10 cellular contexts compared by ENCODE assay signal in genomic region chr10:69458426-69459100, GRCh38. TPM values are rescaled to one million over a fixed set of nuclear protein-coding genes. Genes with fewer than 3 reads are reported as not detected.
A peak's percentile ranks its signal among the peaks of the same experiment; 100 is the strongest.
DNase-seq lines count a peak whose midpoint lies in the region; ATAC-seq and TF ChIP-seq lines count a peak whose summit lies in the region.
"Had no signal": no experiment of that assay in that cellular context is flagged by ENCODE, and none has a peak within 500 bp of the region (broad histone marks: within the 10 kb centered on the region; RNA-seq: fewer than 3 reads in every experiment).

No MANE protein-coding gene starts in this region.

- H3K27me3 Mint-ChIP-seq in activated naive CD4-positive, alpha-beta T cell treated with anti-CD3 and anti-CD28 coated beads, Interleukin-2, amount 50 U/mL, for 24 hours: no peaks in the 10 kb centered on the region
- H3K27me3 Mint-ChIP-seq in stimulated activated naive B cell treated with anti-CD40 and anti-IgM and Interleukin-4, amounts not matched to agents 10 μg/mL and 1 μg/mL and 100 μg/mL, for 72 hours: peaks cover 4 to 8% of the 10 kb centered on the region in 2 donors
- peaks cover 1% of the 10 kb centered on the region for H3K27me3 Mint-ChIP-seq in activated CD4-positive, alpha-beta T cell treated with anti-CD3 and anti-CD28 coated beads, Interleukin-2, amount 10 ng/mL, durations not matched to agents 24 days and 14 days
- H3K27me3 Mint-ChIP-seq: activated T-cell treated with anti-CD3 and anti-CD28 coated beads, Interleukin-2, amount 50 U/mL, for 24 hours had no signal

- no peaks in the 10 kb centered on the region for H3K36me3 Mint-ChIP-seq in activated naive CD4-positive, alpha-beta T cell treated with anti-CD3 and anti-CD28 coated beads, Interleukin-2, amount 50 U/mL, for 24 hours
- no peaks in the 10 kb centered on the region for H3K36me3 Mint-ChIP-seq in stimulated activated naive B cell treated with anti-CD40 and anti-IgM and Interleukin-4, amounts not matched to agents 10 μg/mL and 1 μg/mL and 100 μg/mL, for 72 hours
- no peaks in the 10 kb centered on the region for H3K36me3 Mint-ChIP-seq in activated CD4-positive, alpha-beta T cell treated with anti-CD3 and anti-CD28 coated beads, Interleukin-2, amount 10 ng/mL, durations not matched to agents 24 days and 14 days (ENCODE audit: low read depth)

- intact Hi-C loops in upper lobe of right lung (cut with DNase I): no loop called here
- intact Hi-C loops in activated CD4-positive, alpha-beta T cell treated with anti-CD3 and anti-CD28 coated beads, Interleukin-2, amount 10 ng/mL, durations not matched to agents 24 days and 14 days (cut with micrococcal nuclease): no loop called here

- peak overlapping the region; percentile 39 for H3K27ac Mint-ChIP-seq in activated naive CD4-positive, alpha-beta T cell treated with anti-CD3 and anti-CD28 coated beads, Interleukin-2, amount 50 U/mL, for 24 hours
- no peak overlapping the region for H3K27ac Mint-ChIP-seq in stimulated activated naive B cell treated with anti-CD40 and anti-IgM and Interleukin-4, amounts not matched to agents 10 μg/mL and 1 μg/mL and 100 μg/mL, for 72 hours
- no peak overlapping the region for H3K27ac Mint-ChIP-seq in activated CD4-positive, alpha-beta T cell treated with anti-CD3 and anti-CD28 coated beads, Interleukin-2, amount 10 ng/mL, durations not matched to agents 24 days and 14 days
- H3K27ac Mint-ChIP-seq: activated T-cell treated with anti-CD3 and anti-CD28 coated beads, Interleukin-2, amount 50 U/mL, for 24 hours had no signal

- H3K9ac ChIP-seq in mucosa of rectum (ENCODE audit: low read depth in 1 of 2, low read length in 2 of 2): peak overlapping the region; percentile 34 to 42

- TF ChIP-seq CTCF in upper lobe of right lung (IDR thresholded peaks at IDR 0.05): no peak

- H3K9me3 Mint-ChIP-seq in activated naive CD4-positive, alpha-beta T cell treated with anti-CD3 and anti-CD28 coated beads, Interleukin-2, amount 50 U/mL, for 24 hours: no peaks in the 10 kb centered on the region
- H3K9me3 Mint-ChIP-seq in stimulated activated naive B cell treated with anti-CD40 and anti-IgM and Interleukin-4, amounts not matched to agents 10 μg/mL and 1 μg/mL and 100 μg/mL, for 72 hours: no peaks in the 10 kb centered on the region
- no peaks in the 10 kb centered on the region for H3K9me3 Mint-ChIP-seq in activated CD4-positive, alpha-beta T cell treated with anti-CD3 and anti-CD28 coated beads, Interleukin-2, amount 10 ng/mL, durations not matched to agents 24 days and 14 days
- H3K9me3 Mint-ChIP-seq: activated T-cell treated with anti-CD3 and anti-CD28 coated beads, Interleukin-2, amount 50 U/mL, for 24 hours had no signal

- H3K27ac ChIP-seq in mucosa of rectum (ENCODE audit: low read depth in 2 of 2, low read length in 2 of 2) (peak overlapping the region; percentile 93 to 95), upper lobe of right lung (peak overlapping the region; percentile 73)

- H3K4me3 Mint-ChIP-seq in activated naive CD4-positive, alpha-beta T cell treated with anti-CD3 and anti-CD28 coated beads, Interleukin-2, amount 50 U/mL, for 24 hours: no peak overlapping the region
- H3K4me3 Mint-ChIP-seq in stimulated activated naive B cell treated with anti-CD40 and anti-IgM and Interleukin-4, amounts not matched to agents 10 μg/mL and 1 μg/mL and 100 μg/mL, for 72 hours: no peak overlapping the region
- H3K4me3 Mint-ChIP-seq in activated CD4-positive, alpha-beta T cell treated with anti-CD3 and anti-CD28 coated beads, Interleukin-2, amount 10 ng/mL, durations not matched to agents 24 days and 14 days: no peak overlapping the region
- H3K4me3 Mint-ChIP-seq: activated T-cell treated with anti-CD3 and anti-CD28 coated beads, Interleukin-2, amount 50 U/mL, for 24 hours had no signal

- H3K9me3 ChIP-seq in mucosa of rectum (ENCODE audit: control insufficient read depth in 2 of 2, low read length in 2 of 2) (no peaks in the 10 kb centered on the region), upper lobe of right lung (no peaks in the 10 kb centered on the region)

- H3K4me3 ChIP-seq in mucosa of rectum (ENCODE audit: low read length in 2 of 2): peak overlapping the region in 1 of 2 donors; percentile 55
- H3K4me3 ChIP-seq in upper lobe of right lung: no peak overlapping the region

- peaks cover 49 to 70% of the 10 kb centered on the region in 2 donors for H3K4me1 ChIP-seq in mucosa of rectum (ENCODE audit: control insufficient read depth in 2 of 2, insufficient read depth in 2 of 2, low read length in 2 of 2)
- H3K4me1 ChIP-seq in upper lobe of right lung: peaks cover 34% of the 10 kb centered on the region

- H3K27me3 ChIP-seq in mucosa of rectum (ENCODE audit: control insufficient read depth in 2 of 2, insufficient read depth in 2 of 2, low read length in 2 of 2) (no peaks in the 10 kb centered on the region), upper lobe of right lung (no peaks in the 10 kb centered on the region)

- H3K4me1 Mint-ChIP-seq in activated naive CD4-positive, alpha-beta T cell treated with anti-CD3 and anti-CD28 coated beads, Interleukin-2, amount 50 U/mL, for 24 hours: no peaks in the 10 kb centered on the region
- peaks cover 0 to 3% of the 10 kb centered on the region in 2 donors for H3K4me1 Mint-ChIP-seq in stimulated activated naive B cell treated with anti-CD40 and anti-IgM and Interleukin-4, amounts not matched to agents 10 μg/mL and 1 μg/mL and 100 μg/mL, for 72 hours
- peaks cover 13% of the 10 kb centered on the region for H3K4me1 Mint-ChIP-seq in activated CD4-positive, alpha-beta T cell treated with anti-CD3 and anti-CD28 coated beads, Interleukin-2, amount 10 ng/mL, durations not matched to agents 24 days and 14 days

- peak; percentile 73 for ATAC-seq in upper lobe of right lung
- no peak for ATAC-seq in stimulated activated naive B cell treated with anti-CD40 and anti-IgM and Interleukin-4, amounts not matched to agents 10 μg/mL and 1 μg/mL and 100 μg/mL, for 72 hours (replicated peaks)

- DNase-seq in activated naive CD4-positive, alpha-beta T cell treated with Interleukin-2 at 50 U/mL for 16 hours: no peak
- DNase-seq in cerebellum (ENCODE audit: low spot score) (peak; percentile 73), upper lobe of right lung (peak; percentile 65), NCI-H1105 (lab: John Stamatoyannopoulos, UW) (no peak)
- DNase-seq in stimulated activated naive B cell treated with anti-CD40 and anti-IgM and Interleukin-4, amounts not matched to agents 10 μg/mL and 1 μg/mL and 100 μg/mL, for 72 hours: no peak
- DNase-seq in activated CD4-positive, alpha-beta T cell treated with anti-CD3 and anti-CD28 coated beads, Interleukin-2, amount 10 ng/mL, durations not matched to agents 24 days and 14 days: no peak
- DNase-seq: activated T-cell treated with anti-CD3 and anti-CD28 coated beads, Interleukin-2, amount 50 U/mL, for 24 hours; NCI-H2081 had no signal

- H3K36me3 ChIP-seq in mucosa of rectum (ENCODE audit: control insufficient read depth in 2 of 2, insufficient read depth in 2 of 2, low read length in 2 of 2) (peaks cover 3 to 9% of the 10 kb centered on the region in 2 donors), upper lobe of right lung (no peaks in the 10 kb centered on the region)

RNA-seq across cellular contexts. Expression of gene TSPAN15, which starts 7.3 kb away (rescaled TPM):
- total RNA-seq in cerebellum: 15.1 TPM
- 47.3 TPM for total RNA-seq in upper lobe of right lung
- 1.6 and 1.9 TPM in 2 replicates for total RNA-seq in activated CD4-positive, alpha-beta T cell treated with anti-CD3 and anti-CD28 coated beads, Interleukin-2, amount 10 ng/mL, durations not matched to agents 24 days and 14 days

RNA-seq across cellular contexts. Expression of gene TACR2, which starts 41.8 kb away (rescaled TPM):
- total RNA-seq in cerebellum: 0.82 TPM
- total RNA-seq in upper lobe of right lung: 0.90 TPM
- not detected in 2 replicates for total RNA-seq in activated CD4-positive, alpha-beta T cell treated with anti-CD3 and anti-CD28 coated beads, Interleukin-2, amount 10 ng/mL, durations not matched to agents 24 days and 14 days

Comparison
In these comparisons a context has a peak if more than half of its experiments do, and no peak if none do; other contexts are left out.
1. DNase-seq: peak in cerebellum (single experiment) and upper lobe of right lung (single experiment); none in activated naive CD4-positive, alpha-beta T cell treated with Interleukin-2 at 50 U/mL for 16 hours (single experiment), stimulated activated naive B cell treated with anti-CD40 and anti-IgM and Interleukin-4, amounts not matched to agents 10 μg/mL and 1 μg/mL and 100 μg/mL, for 72 hours (single experiment), NCI-H1105 (single experiment) and activated CD4-positive, alpha-beta T cell treated with anti-CD3 and anti-CD28 coated beads, Interleukin-2, amount 10 ng/mL, durations not matched to agents 24 days and 14 days (single experiment).